Comparison of ENCODE assay signal across 31 cellular contexts in genomic region chr3:102237838-102238237, GRCh38.
"Had no signal": no experiment of that assay in that cellular context is flagged by ENCODE, and none has a peak within 500 bp of the region (broad histone marks: within the 10 kb centered on the region; RNA-seq: fewer than 3 reads in every experiment).

No MANE protein-coding gene starts in this region.

- H3K9me3 Mint-ChIP-seq: activated CD4-positive, alpha-beta memory T cell treated with anti-CD3 and anti-CD28 coated beads, Interleukin-2, amount 10 ng/mL, durations not matched to agents 7 days and 5 days; activated CD4-positive, alpha-beta T cell treated with anti-CD3 and anti-CD28 coated beads, Interleukin-2, amount 10 ng/mL, durations not matched to agents 7 days and 5 days; activated naive CD4-positive, alpha-beta T cell treated with anti-CD3 and anti-CD28 coated beads, Interleukin-2, amount 10 ng/mL, durations not matched to agents 7 days and 5 days; activated T-cell treated with anti-CD3 and anti-CD28 coated beads, Interleukin-2, amount 50 U/mL, for 24 hours; central memory CD8-positive, alpha-beta T cell; mesothelial cell of epicardium; naive B cell; nephron progenitor cell; stimulated activated memory B cell treated with anti-CD40 and anti-IgM and Interleukin-4, amounts not matched to agents 10 μg/mL and 1 μg/mL and 100 μg/mL, for 72 hours; stimulated activated naive CD8-positive, alpha-beta T cell treated with anti-CD3 and anti-CD28 coated beads, Interleukin-15, amount 100 ng/mL, for 72 hours had no signal

- H3K27me3 ChIP-seq: gastroesophageal sphincter, hepatocyte, ovary, right lobe of liver, upper lobe of left lung, vagina had no signal

- DNase-seq: activated CD4-positive, alpha-beta memory T cell treated with anti-CD3 and anti-CD28 coated beads, Interleukin-2, amount 10 ng/mL, durations not matched to agents 7 days and 5 days; activated CD4-positive, alpha-beta T cell treated with anti-CD3 and anti-CD28 coated beads for 1 hour; activated CD4-positive, alpha-beta T cell treated with anti-CD3 and anti-CD28 coated beads, Interleukin-2, amount 10 ng/mL, durations not matched to agents 7 days and 5 days; activated CD8-positive, alpha-beta memory T cell treated with anti-CD3 and anti-CD28 coated beads, Interleukin-2, amount 50 U/mL, for 48 hours; activated gamma-delta T cell; activated naive CD4-positive, alpha-beta T cell treated with anti-CD3 and anti-CD28 coated beads, Interleukin-2, amount 10 ng/mL, durations not matched to agents 7 days and 5 days; activated T-cell treated with anti-CD3 and anti-CD28 coated beads, Interleukin-2, amount 50 U/mL, for 24 hours; amygdala; dermis blood vessel endothelial cell; effector CD8-positive, alpha-beta T cell; erythroblast; kidney; naive B cell; nephron progenitor cell; ovary; right lobe of liver; stimulated activated CD4-positive, alpha-beta T cell treated with anti-CD3 and anti-CD28 coated beads, Interleukin-4, amount 100 ng/mL, for 24 hours; stimulated activated CD8-positive, alpha-beta memory T cell treated with anti-CD3 and anti-CD28 coated beads, Interleukin-4, amount 100 ng/mL, for 48 hours; stimulated activated naive CD8-positive, alpha-beta T cell treated with anti-CD3 and anti-CD28 coated beads, Interleukin-15, amount 100 ng/mL, for 72 hours; substantia nigra; T1000; upper lobe of left lung had no signal

- FAIRE-seq: kidney had no signal

- ATAC-seq: gastroesophageal sphincter; right lobe of liver; stimulated activated memory B cell treated with anti-CD40 and anti-IgM and Interleukin-4, amounts not matched to agents 10 μg/mL and 1 μg/mL and 100 μg/mL, for 72 hours; stimulated activated naive CD8-positive, alpha-beta T cell treated with anti-CD3 and anti-CD28 coated beads, Interleukin-15, amount 100 ng/mL, for 72 hours had no signal

- H3K27ac ChIP-seq: gastroesophageal sphincter, ovary, right lobe of liver, skin epidermis, upper lobe of left lung, vagina had no signal

- H3K27me3 Mint-ChIP-seq: activated T-cell treated with anti-CD3 and anti-CD28 coated beads, Interleukin-2, amount 50 U/mL, for 24 hours; central memory CD8-positive, alpha-beta T cell; progenitor cell of endocrine pancreas had no signal

- H3K4me2 ChIP-seq: hepatocyte had no signal

- H3K36me3 Mint-ChIP-seq: activated naive CD4-positive, alpha-beta T cell treated with anti-CD3 and anti-CD28 coated beads, Interleukin-2, amount 10 ng/mL, durations not matched to agents 7 days and 5 days; mesothelial cell of epicardium; naive B cell; stimulated activated memory B cell treated with anti-CD40 and anti-IgM and Interleukin-4, amounts not matched to agents 10 μg/mL and 1 μg/mL and 100 μg/mL, for 72 hours; WTC11 had no signal

- H3K4me1 Mint-ChIP-seq: activated CD4-positive, alpha-beta memory T cell treated with anti-CD3 and anti-CD28 coated beads, Interleukin-2, amount 10 ng/mL, durations not matched to agents 7 days and 5 days; activated CD4-positive, alpha-beta T cell treated with anti-CD3 and anti-CD28 coated beads, Interleukin-2, amount 10 ng/mL, durations not matched to agents 7 days and 5 days; activated naive CD4-positive, alpha-beta T cell treated with anti-CD3 and anti-CD28 coated beads, Interleukin-2, amount 10 ng/mL, durations not matched to agents 7 days and 5 days; central memory CD8-positive, alpha-beta T cell; stimulated activated naive CD8-positive, alpha-beta T cell treated with anti-CD3 and anti-CD28 coated beads, Interleukin-15, amount 100 ng/mL, for 72 hours had no signal

- H3K27ac Mint-ChIP-seq: activated CD4-positive, alpha-beta memory T cell treated with anti-CD3 and anti-CD28 coated beads, Interleukin-2, amount 10 ng/mL, durations not matched to agents 7 days and 5 days; activated CD4-positive, alpha-beta T cell treated with anti-CD3 and anti-CD28 coated beads, Interleukin-2, amount 10 ng/mL, durations not matched to agents 7 days and 5 days; activated naive CD4-positive, alpha-beta T cell treated with anti-CD3 and anti-CD28 coated beads, Interleukin-2, amount 10 ng/mL, durations not matched to agents 7 days and 5 days; activated T-cell treated with anti-CD3 and anti-CD28 coated beads, Interleukin-2, amount 50 U/mL, for 24 hours; mesothelial cell of epicardium; naive B cell; nephron progenitor cell; progenitor cell of endocrine pancreas; stimulated activated memory B cell treated with anti-CD40 and anti-IgM and Interleukin-4, amounts not matched to agents 10 μg/mL and 1 μg/mL and 100 μg/mL, for 72 hours; stimulated activated naive CD8-positive, alpha-beta T cell treated with anti-CD3 and anti-CD28 coated beads, Interleukin-15, amount 100 ng/mL, for 72 hours; WTC11 had no signal

- H3K36me3 ChIP-seq: gastroesophageal sphincter, ovary, right lobe of liver, upper lobe of left lung, vagina had no signal

- H3K9me3 ChIP-seq: gastroesophageal sphincter, ovary, right lobe of liver, upper lobe of left lung, vagina had no signal

- H3K4me3 ChIP-seq: gastroesophageal sphincter, hepatocyte, ovary, right lobe of liver, skin epidermis, upper lobe of left lung, vagina had no signal

- H3K79me2 ChIP-seq: hepatocyte had no signal

- H3K4me3 Mint-ChIP-seq: activated CD4-positive, alpha-beta memory T cell treated with anti-CD3 and anti-CD28 coated beads, Interleukin-2, amount 10 ng/mL, durations not matched to agents 7 days and 5 days; activated CD4-positive, alpha-beta T cell treated with anti-CD3 and anti-CD28 coated beads, Interleukin-2, amount 10 ng/mL, durations not matched to agents 7 days and 5 days; activated naive CD4-positive, alpha-beta T cell treated with anti-CD3 and anti-CD28 coated beads, Interleukin-2, amount 10 ng/mL, durations not matched to agents 7 days and 5 days; activated T-cell treated with anti-CD3 and anti-CD28 coated beads, Interleukin-2, amount 50 U/mL, for 24 hours; central memory CD8-positive, alpha-beta T cell; mesothelial cell of epicardium; naive B cell; nephron progenitor cell; stimulated activated memory B cell treated with anti-CD40 and anti-IgM and Interleukin-4, amounts not matched to agents 10 μg/mL and 1 μg/mL and 100 μg/mL, for 72 hours; stimulated activated naive CD8-positive, alpha-beta T cell treated with anti-CD3 and anti-CD28 coated beads, Interleukin-15, amount 100 ng/mL, for 72 hours had no signal

- H2AFZ ChIP-seq: hepatocyte had no signal

- H3K4me1 ChIP-seq: gastroesophageal sphincter, right lobe of liver, upper lobe of left lung, vagina had no signal
